ENCODE assay signal across 8 cellular contexts in the genomic region with DNA sequence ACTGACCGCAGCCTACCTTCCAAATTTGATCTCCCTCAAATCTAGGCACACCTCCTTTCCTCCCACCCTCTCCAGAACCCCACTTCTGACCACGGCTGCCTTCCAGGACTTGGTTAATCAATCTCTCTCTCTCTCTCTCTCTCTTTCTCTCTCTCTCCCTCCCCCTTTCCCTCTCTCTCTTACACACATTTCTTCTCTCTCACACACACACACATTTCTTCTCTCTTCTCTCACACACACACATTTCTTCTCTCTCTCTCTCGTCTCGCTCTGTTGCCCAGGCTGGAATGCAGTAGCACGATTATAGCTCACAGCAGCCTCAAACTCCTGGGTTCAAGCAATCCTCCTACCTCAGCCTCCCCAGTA. TPM values are rescaled to one million over a fixed set of nuclear protein-coding genes. Genes with fewer than 3 reads are reported as not detected.
DNase-seq lines count a peak whose midpoint lies in the region; ATAC-seq and TF ChIP-seq lines count a peak whose summit lies in the region.

No MANE protein-coding gene starts in this region.

- H3K18ac ChIP-seq in mesenchymal stem cell (ENCODE audit: low read depth in 1 of 2, low read length in 2 of 2), result peak overlapping the region; percentile 75 to 87

- CTCF ChIA-PET in BJ (lab: Yijun Ruan, JAX), result interaction anchor here (0.6 to 1.6 kb wide), 4 partner anchors 10 to 403 kb away, joined by 3 to 5 read pairs (median 4); no protein-coding TSS in a partner anchor

- H3K36me3 ChIP-seq in BJ (ENCODE audit: control insufficient read depth, insufficient read depth, low read length) (no peaks in the 10 kb centered on the region), mesenchymal stem cell (ENCODE audit: control insufficient read depth in 1 of 2, insufficient read depth in 2 of 2, low read depth in 1 of 2, low read length in 2 of 2) (peaks cover 3 to 5% of the 10 kb centered on the region in 2 experiments)

- WGBS in mesenchymal stem cell, result 41% methylated on average over 5 of the region's 5 CpGs

- H2BK12ac ChIP-seq in mesenchymal stem cell (ENCODE audit: low read length in 2 of 2), result peak overlapping the region; percentile 52 to 89

- H4K91ac ChIP-seq in mesenchymal stem cell (ENCODE audit: low read length), result peak overlapping the region; percentile 75

- DNase-seq in BJ (ENCODE audit: low read depth), result no peak
- no peak for DNase-seq in astrocyte of the spinal cord (ENCODE audit: low read depth, low spot score)
- no peak for DNase-seq in mesenchymal stem cell
- DNase-seq in retina, result no peak
- no peak for DNase-seq in NCI-H524 (lab: John Stamatoyannopoulos, UW)

- no peak overlapping the region for H2BK5ac ChIP-seq in mesenchymal stem cell (ENCODE audit: low read depth, low read length, poor library complexity, severe bottlenecking)

- in situ Hi-C loops in astrocyte of the spinal cord (cut with HindIII; ENCODE audit: low sequenced_read_pairs), result no loop called here

- no peak overlapping the region for H2AK5ac ChIP-seq in mesenchymal stem cell (ENCODE audit: low read length, severe bottlenecking)

- peak overlapping the region; percentile 99 for H3K9ac ChIP-seq in mesenchymal stem cell (ENCODE audit: low read length)

- peak overlapping the region in 1 of 2 experiments; percentile 67 for H3K4ac ChIP-seq in mesenchymal stem cell (ENCODE audit: low read depth in 1 of 2, low read length in 2 of 2)

- H3K4me3 ChIP-seq in BJ (ENCODE audit: low read depth, low read length), result peak overlapping the region; percentile 77
- H3K4me3 ChIP-seq in astrocyte of the spinal cord (ENCODE audit: low read depth, low read length), result peak overlapping the region; percentile 74
- peak overlapping the region in 1 of 2 experiments; percentile 99 for H3K4me3 ChIP-seq in mesenchymal stem cell (ENCODE audit: insufficient read depth in 1 of 2, low read depth in 1 of 2, low read length in 2 of 2)

- H2BK15ac ChIP-seq in mesenchymal stem cell (ENCODE audit: low read depth, poor library complexity, severe bottlenecking), result no peak overlapping the region

- POLR2A ChIA-PET in BJ (lab: Charles Lee), result no interaction called here

- H3K79me1 ChIP-seq in mesenchymal stem cell (replicated peaks; ENCODE audit: low read length, poor library complexity, severe bottlenecking), result no peaks in the 10 kb centered on the region

- H3K27me3 ChIP-seq in BJ (ENCODE audit: control insufficient read depth, insufficient read depth, low read length) (no peaks in the 10 kb centered on the region), mesenchymal stem cell (ENCODE audit: control insufficient read depth in 1 of 2, insufficient read depth in 1 of 2, low read length in 2 of 2) (no peaks in the 10 kb centered on the region)

- H3K23ac ChIP-seq in mesenchymal stem cell (ENCODE audit: low read length in 2 of 2), result no peak overlapping the region

- ATAC-seq in HG02852 (IDR thresholded peaks at IDR 0.05; ENCODE audit: unreplicated experiment), result peak; percentile 28
- ATAC-seq in HG02840 (IDR thresholded peaks at IDR 0.05; ENCODE audit: low FRiP score, unreplicated experiment), result no peak
- ATAC-seq in GM19351 (IDR thresholded peaks at IDR 0.05; ENCODE audit: unreplicated experiment), result no peak

- H2AFZ ChIP-seq in mesenchymal stem cell (ENCODE audit: low read depth, low read length), result peak overlapping the region; percentile 99

- H3K9me3 ChIP-seq in mesenchymal stem cell (ENCODE audit: control insufficient read depth, low read length), result no peaks in the 10 kb centered on the region

- TF ChIP-seq CTCF in BJ (IDR thresholded peaks at IDR 0.05; ENCODE audit: insufficient read depth, low read depth, low read length) (no peak), astrocyte of the spinal cord (IDR thresholded peaks at IDR 0.05; ENCODE audit: low read depth, low read length) (no peak)

- peak overlapping the region; percentile 95 for H4K8ac ChIP-seq in mesenchymal stem cell (ENCODE audit: low read length)

- peak overlapping the region; percentile 56 for H3K4me2 ChIP-seq in mesenchymal stem cell (ENCODE audit: low read length, poor library complexity, severe bottlenecking)

- H3K27ac ChIP-seq in mesenchymal stem cell (ENCODE audit: low read length, poor library complexity, severe bottlenecking), result peak overlapping the region; percentile 98

- peak overlapping the region in 1 of 2 experiments; percentile 79 for H3K14ac ChIP-seq in mesenchymal stem cell (ENCODE audit: low read length in 2 of 2)

- peak overlapping the region; percentile 49 for H2BK120ac ChIP-seq in mesenchymal stem cell (ENCODE audit: low read depth, low read length)

- H3K4me1 ChIP-seq in mesenchymal stem cell (ENCODE audit: control insufficient read depth, insufficient read depth, low read depth, low read length), result peaks cover 6% of the 10 kb centered on the region

RNA-seq across cellular contexts. Expression of gene GMFB, which starts 0.5 kb away (rescaled TPM):
- polyA plus RNA-seq in BJ (2011; rRNA removed), result 10.0 and 29.1 TPM in 2 replicates
- polyA minus RNA-seq in BJ (2011; rRNA and poly(A)+ RNA removed), result 10.6 and 11.2 TPM in 2 replicates
- 44.1 TPM for polyA plus RNA-seq in mesenchymal stem cell (2013, experiment 1 of 2)
- 45.1 TPM for polyA plus RNA-seq in mesenchymal stem cell (2013, experiment 2 of 2)

RNA-seq across cellular contexts. Expression of gene CGRRF1, which starts 20.4 kb away (rescaled TPM):
- 7.5 and 11.4 TPM in 2 replicates for polyA plus RNA-seq in BJ (2011; rRNA removed)
- 2.7 and 3.1 TPM in 2 replicates for polyA minus RNA-seq in BJ (2011; rRNA and poly(A)+ RNA removed)
- polyA plus RNA-seq in mesenchymal stem cell (2013, experiment 1 of 2), result 13.6 TPM
- 14.4 TPM for polyA plus RNA-seq in mesenchymal stem cell (2013, experiment 2 of 2)

RNA-seq across cellular contexts. Expression of gene CNIH1, which starts 48.1 kb away (rescaled TPM):
- 313 and 396 TPM in 2 replicates for polyA plus RNA-seq in BJ (2011; rRNA removed)
- polyA minus RNA-seq in BJ (2011; rRNA and poly(A)+ RNA removed), result 326 and 553 TPM in 2 replicates
- polyA plus RNA-seq in mesenchymal stem cell (2013, experiment 1 of 2), result 195 TPM
- 199 TPM for polyA plus RNA-seq in mesenchymal stem cell (2013, experiment 2 of 2)
